In genomic region chr2:150469706-150470105, GRCh38 we compare ENCODE assay signal across 1 cellular context.
TF ChIP-seq lines count a peak whose summit lies in the region.

No MANE protein-coding gene starts in this region.

TF ChIP-seq in IMR-90, 13 proteins besides CTCF, POLR2A, EP300 and RAD21:
- TF ChIP-seq CEBPB (IDR thresholded peaks at IDR 0.05; ENCODE audit: low read depth, low read length) (no peak), CHD1 (IDR thresholded peaks at IDR 0.05; ENCODE audit: low read depth, low read length) (no peak), BHLHE40 (IDR thresholded peaks at IDR 0.05; ENCODE audit: low read depth, low read length) (no peak), FOS (IDR thresholded peaks at IDR 0.05; ENCODE audit: low read depth, low read length) (no peak), SMC3 (IDR thresholded peaks at IDR 0.05; ENCODE audit: low read depth, low read length) (no peak), USF2 (IDR thresholded peaks at IDR 0.05; ENCODE audit: low read depth, low read length) (no peak), MXI1 (IDR thresholded peaks at IDR 0.05; ENCODE audit: borderline replicate concordance, low read depth, low read length) (no peak), RCOR1 (IDR thresholded peaks at IDR 0.05; ENCODE audit: insufficient replicate concordance, low read length) (no peak), MAFK (IDR thresholded peaks at IDR 0.05; ENCODE audit: low read depth, low read length) (no peak), RFX5 (IDR thresholded peaks at IDR 0.05; ENCODE audit: low read depth, low read length) (no peak), NFE2L2 (IDR thresholded peaks at IDR 0.05; ENCODE audit: low read depth, low read length) (no peak), MAZ (IDR thresholded peaks at IDR 0.05; ENCODE audit: borderline replicate concordance, low read depth, low read length) (no peak), ELK1 (IDR thresholded peaks at IDR 0.05; ENCODE audit: borderline replicate concordance, low read depth, low read length) (no peak)
